ENCODE assay signal across 8 cellular contexts in the genomic region with DNA sequence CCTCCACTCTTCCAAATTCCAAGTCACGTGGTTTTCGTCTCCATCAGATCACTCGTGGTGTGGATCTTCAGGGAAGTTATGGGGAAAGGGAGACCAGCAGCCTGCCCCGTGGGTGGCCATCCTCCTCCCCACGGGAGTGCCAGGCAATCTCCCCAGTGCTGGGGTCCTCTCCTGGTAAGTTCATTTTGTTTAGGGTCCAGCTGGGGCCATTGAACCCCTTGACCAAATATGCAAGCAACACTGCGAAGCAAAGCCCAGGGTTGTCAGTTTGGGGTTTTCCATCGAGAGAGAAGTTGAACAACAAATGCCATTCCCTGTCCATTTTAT. TPM values are rescaled to one million over a fixed set of nuclear protein-coding genes. Genes with fewer than 3 reads are reported as not detected.
DNase-seq lines count a peak whose midpoint lies in the region; ATAC-seq and TF ChIP-seq lines count a peak whose summit lies in the region.

No MANE protein-coding gene starts in this region.

- no peaks in the 10 kb centered on the region for H3F3A ChIP-seq in SU-DHL-6 (ENCODE audit: insufficient read depth)

- peaks cover 4% of the 10 kb centered on the region; the same call in 1 of the 2 replicates for H3K79me2 ChIP-seq in SU-DHL-6 (ENCODE audit: insufficient read depth, low read length)

- peak overlapping the region; percentile 56 for H3K4me2 ChIP-seq in SU-DHL-6 (ENCODE audit: low read depth, low read length, poor library complexity, severe bottlenecking)

- no peaks in the 10 kb centered on the region for H3K36me3 ChIP-seq in SU-DHL-6 (ENCODE audit: low read length)
- no peaks in the 10 kb centered on the region for H3K36me3 ChIP-seq in esophagus muscularis mucosa
- H3K36me3 ChIP-seq in prostate gland = no peaks in the 10 kb centered on the region

- no peak for TF ChIP-seq POLR2A in esophagus muscularis mucosa (IDR thresholded peaks at IDR 0.05; ENCODE audit: low read depth)
- no peak for TF ChIP-seq POLR2A in prostate gland (IDR thresholded peaks at IDR 0.05)

- intact Hi-C loops in esophagus muscularis mucosa (cut with DNase I) = loop anchor here (5.0 kb wide), 1 partner anchor 40 kb away; no protein-coding TSS in a partner anchor
- intact Hi-C loops in prostate gland (cut with DNase I) = loop anchor here (2.0 to 10.0 kb wide), 2 partner anchors 41 to 93 kb away; partner anchors contain the start of gene ARHGAP17

- peaks cover 36 to 47% (median 43%) of the 10 kb centered on the region in 4 donors for H3K4me1 ChIP-seq in esophagus muscularis mucosa
- peaks cover 3% of the 10 kb centered on the region for H3K4me1 ChIP-seq in prostate gland (replicated peaks)

- H3K9me2 ChIP-seq in SU-DHL-6 (replicated peaks; ENCODE audit: insufficient read depth, low read length) = no peaks in the 10 kb centered on the region

- no peaks in the 10 kb centered on the region for H4K20me1 ChIP-seq in SU-DHL-6 (ENCODE audit: low read depth, low read length)

- DNase-seq in esophagus muscularis mucosa (ENCODE audit: extremely low spot score) = no peak
- no peak for DNase-seq in prostate gland (ENCODE audit: low spot score)
- no peak for DNase-seq in NCI-H345 (lab: John Stamatoyannopoulos, UW)
- no peak for DNase-seq in AG08395 (ENCODE audit: low spot score)

- TF ChIP-seq EP300 in esophagus muscularis mucosa (IDR thresholded peaks at IDR 0.05) = no peak

- H2AFZ ChIP-seq in SU-DHL-6 (ENCODE audit: low read depth, low read length, severe bottlenecking) = peak overlapping the region; percentile 65

- H3K9me3 ChIP-seq in SU-DHL-6 (ENCODE audit: insufficient read depth, low read length) (no peaks in the 10 kb centered on the region), esophagus muscularis mucosa (no peaks in the 10 kb centered on the region), prostate gland (no peaks in the 10 kb centered on the region)

- no peak for TF ChIP-seq CTCF in SU-DHL-6 (IDR thresholded peaks at IDR 0.05; ENCODE audit: insufficient read depth, low read length, poor library complexity, severe bottlenecking)
- no peak for TF ChIP-seq CTCF in esophagus muscularis mucosa (IDR thresholded peaks at IDR 0.05)
- no peak for TF ChIP-seq CTCF in prostate gland (IDR thresholded peaks at IDR 0.05)

- ATAC-seq in GM21737 (IDR thresholded peaks at IDR 0.05; ENCODE audit: unreplicated experiment) = no peak
- no peak for ATAC-seq in GM18502 (IDR thresholded peaks at IDR 0.05; ENCODE audit: poor library complexity, unreplicated experiment)

- WGBS in esophagus muscularis mucosa = 46% methylated on average over 7 of the region's 7 CpGs
- WGBS in prostate gland = 45% methylated on average over 7 of the region's 7 CpGs

- H3K4me3 ChIP-seq in GM08714 (ENCODE audit: low read length) (peak overlapping the region; percentile 76), SU-DHL-6 (ENCODE audit: insufficient read depth, low read length, poor library complexity, severe bottlenecking) (peak overlapping the region; percentile 54), esophagus muscularis mucosa (peak overlapping the region; percentile 67 to 94 (median 78)), prostate gland (peak overlapping the region; percentile 59 to 73)

- H3K27me3 ChIP-seq in SU-DHL-6 (ENCODE audit: low read length) (no peaks in the 10 kb centered on the region), esophagus muscularis mucosa (no peaks in the 10 kb centered on the region), prostate gland (replicated peaks; ENCODE audit: insufficient read depth) (no peaks in the 10 kb centered on the region)

- H3K27ac ChIP-seq in SU-DHL-6 (ENCODE audit: low read depth, low read length) = 0 out of 2 replicates have a peak overlapping the region, but pooled peaks have one; percentile 8
- H3K27ac ChIP-seq in esophagus muscularis mucosa (replicated peaks in 1 of 4) = peak overlapping the region; percentile 85 to 93 (median 90)
- peak overlapping the region; percentile 73 to 76 for H3K27ac ChIP-seq in prostate gland

- peak overlapping the region; percentile 58 for H3K9ac ChIP-seq in SU-DHL-6 (ENCODE audit: low read length)

RNA-seq across cellular contexts. Expression of gene LCMT1, which starts 4.1 kb away (rescaled TPM):
- total RNA-seq in esophagus muscularis mucosa = 10 to 100 TPM; 10.8 to 24.5 (median 18.0) TPM
- 10 to 100 TPM; 49.0 to 74.7 TPM for total RNA-seq in prostate gland

Comparison
In these comparisons a context has a peak if more than half of its experiments do, and no peak if none do; other contexts are left out.
1. H3K27ac ChIP-seq: peak in every context shown above with its lines; median percentile 90 in esophagus muscularis mucosa; 74 in prostate gland; 8 in SU-DHL-6.